Comparison of ENCODE assay signal across 23 cellular contexts in the genomic region with DNA sequence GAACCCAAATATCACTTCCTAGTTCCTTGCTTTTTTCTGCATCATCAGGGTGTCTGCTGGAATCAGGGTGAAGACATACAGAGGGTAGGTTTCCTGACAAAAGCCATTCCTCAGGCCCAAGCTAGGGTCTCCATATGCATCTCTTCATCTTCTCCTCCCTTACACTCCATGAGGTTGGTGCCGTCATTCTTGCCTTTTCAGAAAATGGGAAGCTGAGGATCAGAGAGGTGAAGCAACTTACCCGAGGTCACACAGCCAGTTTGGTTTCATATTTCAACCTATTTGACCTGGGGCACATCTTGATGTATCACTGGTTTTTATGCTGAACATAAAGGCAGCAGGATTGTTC.
"Had no signal": no experiment of that assay in that cellular context is flagged by ENCODE, and none has a peak within 500 bp of the region (broad histone marks: within the 10 kb centered on the region; RNA-seq: fewer than 3 reads in every experiment).

No MANE protein-coding gene starts in this region.

- H3K36me3 ChIP-seq: ascending aorta, brain microvascular endothelial cell, cardiac muscle cell, SJSA1 had no signal

- H3K4me3 ChIP-seq: ascending aorta, cardiac muscle cell, SJSA1 had no signal

- FAIRE-seq: RCC 7860 had no signal

- H3K27me3 ChIP-seq: brain microvascular endothelial cell, cardiac muscle cell, SJSA1 had no signal

- H3K27ac ChIP-seq: ascending aorta, brain microvascular endothelial cell, SJSA1 had no signal

- H3K9me3 ChIP-seq: ascending aorta, SJSA1 had no signal

- DNase-seq: activated B cell treated with CpG ODN at 0.5 μM for 24 hours; activated CD4-positive, alpha-beta T cell treated with anti-CD3 and anti-CD28 coated beads for 1 hour; activated CD4-positive, alpha-beta T cell treated with anti-CD3 and anti-CD28 coated beads, Interleukin-2, amount 10 ng/mL, durations not matched to agents 24 days and 14 days; activated CD4-positive, alpha-beta T cell treated with anti-CD3 and anti-CD28 coated beads, Interleukin-2, amount 50 U/mL, for 48 hours; activated CD8-positive, alpha-beta memory T cell treated with anti-CD3 and anti-CD28 coated beads, Interleukin-2, amount 10 ng/mL, durations not matched to agents 7 days and 5 days; activated effector memory CD4-positive, alpha-beta T cell treated with anti-CD3 and anti-CD28 coated beads, Interleukin-2, amount 50 U/mL, for 16 hours; activated naive CD4-positive, alpha-beta T cell treated with Interleukin-2 at 50 U/mL for 16 hours; activated naive CD8-positive, alpha-beta T cell treated with anti-CD3 and anti-CD28 coated beads, Interleukin-2, amount 50 U/mL, for 24 hours; activated T-cell treated with anti-CD3 and anti-CD28 coated beads, Interleukin-2, amount 50 U/mL, for 24 hours; amniotic stem cell; brain microvascular endothelial cell; KG1; NCI-H1417 treated with DMSO at 0.1 percent for 48 hours; NCI-H2029; NCI-H2107; NCI-H226; NCI-H526 treated with DMSO at 0.1 percent for 48 hours had no signal

- ATAC-seq: activated CD8-positive, alpha-beta memory T cell treated with anti-CD3 and anti-CD28 coated beads, Interleukin-2, amount 10 ng/mL, durations not matched to agents 7 days and 5 days; activated naive CD4-positive, alpha-beta T cell treated with anti-CD3 and anti-CD28 coated beads, Interleukin-2, amount 50 U/mL, for 72 hours; activated naive CD8-positive, alpha-beta T cell treated with anti-CD3 and anti-CD28 coated beads, Interleukin-2, amount 50 U/mL, for 24 hours; SK-N-SH treated with all-trans-retinoic acid at 6 μM for 48 hours had no signal

- H3K4me1 ChIP-seq: ascending aorta had no signal
